ENCODE assay signal across 12 cellular contexts in genomic region chr12:79058342-79058741, GRCh38.
DNase-seq lines count a peak whose midpoint lies in the region; ATAC-seq and TF ChIP-seq lines count a peak whose summit lies in the region.
"Had no signal": no experiment of that assay in that cellular context is flagged by ENCODE, and none has a peak within 500 bp of the region (broad histone marks: within the 10 kb centered on the region; RNA-seq: fewer than 3 reads in every experiment).

No MANE protein-coding gene starts in this region.

- POLR2A ChIA-PET in PC-9 (lab: Charles Lee; ENCODE audit: unreplicated experiment), result interaction anchor here (0.6 kb wide), 1 partner anchor 25 kb away, joined by 11 read pairs; no protein-coding TSS in a partner anchor

- no peak for TF ChIP-seq CTCF in PC-9 (conservative IDR thresholded peaks at IDR 0.05)
- no peak for TF ChIP-seq CTCF in GM20000 (IDR thresholded peaks at IDR 0.05; ENCODE audit: extremely low read depth, missing control alignments)

- H3K27me3 ChIP-seq in PC-9 (ENCODE audit: insufficient read depth, low read depth), result no peaks in the 10 kb centered on the region
- H3K27me3 ChIP-seq: spleen had no signal

- ATAC-seq in GM18520 (IDR thresholded peaks at IDR 0.05; ENCODE audit: unreplicated experiment) (peak; percentile 34), HG02642 (IDR thresholded peaks at IDR 0.05; ENCODE audit: poor library complexity, unreplicated experiment) (peak; percentile 38)

- H3K36me3 ChIP-seq in PC-9 (ENCODE audit: low read depth), result 0 out of 2 replicates have a peak, but pooled peaks cover 4% of the 10 kb centered on the region
- H3K36me3 ChIP-seq: spleen had no signal

- peak overlapping the region; percentile 14; the same call in 1 of the 2 replicates for H2AFZ ChIP-seq in PC-9

- H3K4me3 ChIP-seq in PC-9, result no peak overlapping the region
- H3K4me3 ChIP-seq: spleen had no signal

- H3K9me3 ChIP-seq in PC-9 (ENCODE audit: insufficient read depth, low read depth), result 0 out of 2 replicates have a peak, but pooled peaks cover 3% of the 10 kb centered on the region
- H3K9me3 ChIP-seq: spleen had no signal

- no TSS peak for BruUV-seq in PC-9 (replicated peaks; lab: Mats Ljungman, UMichigan)

- H3K27ac ChIP-seq in PC-9, result peak overlapping the region; percentile 84
- H3K27ac ChIP-seq: spleen had no signal

- 0 out of 2 replicates have a peak, but pooled peaks cover 4% of the 10 kb centered on the region for H3F3A ChIP-seq in PC-9 (ENCODE audit: insufficient read depth, low read depth)

- H3K79me2 ChIP-seq in PC-9 (ENCODE audit: low read depth), result no peaks in the 10 kb centered on the region

- peak overlapping the region; percentile 41; the same call in 1 of the 2 replicates for H3K4me2 ChIP-seq in PC-9

- peaks cover 29% of the 10 kb centered on the region for H3K4me1 ChIP-seq in PC-9 (replicated peaks; ENCODE audit: insufficient read depth)
- H3K4me1 ChIP-seq: spleen had no signal

- H3K9me2 ChIP-seq in PC-9 (ENCODE audit: insufficient read depth), result no peaks in the 10 kb centered on the region

- CTCF ChIA-PET in PC-9 (lab: Charles Lee), result no interaction called here

- no peaks in the 10 kb centered on the region for H4K20me1 ChIP-seq in PC-9 (ENCODE audit: insufficient read depth)

- peak; percentile 35 to 70 for DNase-seq in PC-9
- DNase-seq in glomerular visceral epithelial cell (ENCODE audit: extremely low spot score), result peak; percentile 46
- no peak for DNase-seq in NCI-H345 (lab: John Stamatoyannopoulos, UW)
- DNase-seq in SHP77 (lab: John Stamatoyannopoulos, UW), result no peak
- DNase-seq in NCI-H1092 (lab: John Stamatoyannopoulos, UW), result no peak
- no peak for DNase-seq in GM20000 (ENCODE audit: low spot score)
- DNase-seq: activated B cell treated with CpG ODN at 0.5 μM for 24 hours, DMS79 treated with DMSO at 0.1 percent for 48 hours, NCI-H82, spleen had no signal

- intact Hi-C loops in PC-9 (cut with micrococcal nuclease; ENCODE audit: unreplicated experiment), result loop anchor here (5.0 kb wide), 1 partner anchor 141 kb away; no protein-coding TSS in a partner anchor

Comparison
In these comparisons a context has a peak if more than half of its experiments do, and no peak if none do; other contexts are left out.
1. DNase-seq: peak in PC-9 (2 of 2) and glomerular visceral epithelial cell (single experiment); none in NCI-H345 (single experiment), SHP77 (0 of 2), NCI-H1092 (single experiment) and GM20000 (single experiment).